ENCODE assay signal across 13 cellular contexts in the genomic region with DNA sequence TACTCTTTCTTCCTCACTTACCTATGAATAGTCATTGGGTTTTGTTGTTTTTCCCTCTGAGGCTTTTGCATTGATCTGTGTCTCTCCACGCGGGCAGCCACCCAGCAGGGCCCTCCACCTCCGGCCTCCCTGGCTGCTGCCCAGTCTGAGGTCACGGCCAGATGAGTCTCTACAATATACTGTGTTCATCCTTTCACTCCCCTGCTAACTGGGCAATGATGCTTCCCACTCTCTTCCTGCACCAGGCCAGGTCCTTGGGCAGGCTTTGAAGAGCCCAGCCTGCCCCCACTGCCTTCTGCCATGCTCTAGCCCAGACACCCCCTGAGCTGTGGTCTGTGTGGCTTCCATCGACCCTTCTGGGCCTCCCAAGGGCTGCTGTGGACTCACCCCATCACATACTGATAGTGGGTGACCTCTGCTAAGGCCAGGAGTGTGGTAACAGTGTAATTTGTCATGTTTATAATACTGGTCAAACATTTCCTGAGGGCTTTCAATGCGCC. TPM values are rescaled to one million over a fixed set of nuclear protein-coding genes. Genes with fewer than 3 reads are reported as not detected.
A peak's percentile ranks its signal among the peaks of the same experiment; 100 is the strongest.
DNase-seq lines count a peak whose midpoint lies in the region; ATAC-seq and TF ChIP-seq lines count a peak whose summit lies in the region.
"Had no signal": no experiment of that assay in that cellular context is flagged by ENCODE, and none has a peak within 500 bp of the region (broad histone marks: within the 10 kb centered on the region; RNA-seq: fewer than 3 reads in every experiment).

No MANE protein-coding gene starts in this region.

- H3K4me1 ChIP-seq in adrenal gland (replicated peaks in 1 of 2): peaks cover 70 to 99% of the 10 kb centered on the region in 2 donors
- H3K4me1 ChIP-seq in stomach: peaks cover 67 to 89% (median 76%) of the 10 kb centered on the region in 4 donors
- peaks cover 0 to 19% of the 10 kb centered on the region in 2 donors for H3K4me1 ChIP-seq in uterus

- WGBS in adrenal gland, 4 donors: 19 to 33% (median 27%) methylated on average over 5 to 6 of the region's 6 CpGs
- WGBS in stomach, 5 donors: 40 to 55% (median 41%) methylated on average over 6 of the region's 6 CpGs

- H3K27ac ChIP-seq in adrenal gland (peak overlapping the region; percentile 27 to 76 (median 54)), stomach (peak overlapping the region; percentile 2 to 42 (median 21)), uterus (no peak overlapping the region)
- H3K27ac ChIP-seq: brain microvascular endothelial cell, neutrophil had no signal

- no peaks in the 10 kb centered on the region for H3K27me3 ChIP-seq in adrenal gland
- no peaks in the 10 kb centered on the region for H3K27me3 ChIP-seq in stomach
- H3K27me3 ChIP-seq in uterus: no peaks in the 10 kb centered on the region
- H3K27me3 ChIP-seq: brain microvascular endothelial cell, neutrophil had no signal

- TF ChIP-seq POLR2A in adrenal gland (IDR thresholded peaks at IDR 0.05): no peak
- TF ChIP-seq POLR2A in stomach (IDR thresholded peaks at IDR 0.05): no peak
- no peak for TF ChIP-seq POLR2A in uterus (IDR thresholded peaks at IDR 0.05)

- peaks cover 2% of the 10 kb centered on the region for H3K36me3 Mint-ChIP-seq in activated CD8-positive, alpha-beta T cell treated with anti-CD3 and anti-CD28 coated beads, Interleukin-2, amount 10 ng/mL, durations not matched to agents 7 days and 5 days (ENCODE audit: low read depth)
- peaks cover 4% of the 10 kb centered on the region for H3K36me3 Mint-ChIP-seq in activated CD8-positive, alpha-beta T cell treated with anti-CD3 and anti-CD28 coated beads for 36 hours (ENCODE audit: low read depth)

- TF ChIP-seq EP300 in stomach (IDR thresholded peaks at IDR 0.05): no peak

- TF ChIP-seq CTCF in activated CD8-positive, alpha-beta T cell treated with anti-CD3 and anti-CD28 coated beads for 36 hours (IDR thresholded peaks at IDR 0.05): no peak
- TF ChIP-seq CTCF in adrenal gland (IDR thresholded peaks at IDR 0.05) (no peak), stomach (IDR thresholded peaks at IDR 0.05) (no peak), uterus (IDR thresholded peaks at IDR 0.05) (no peak)

- H3K4me1 Mint-ChIP-seq in activated CD8-positive, alpha-beta T cell treated with anti-CD3 and anti-CD28 coated beads, Interleukin-2, amount 10 ng/mL, durations not matched to agents 7 days and 5 days (ENCODE audit: low read depth): peaks cover 46% of the 10 kb centered on the region
- peaks cover 43% of the 10 kb centered on the region for H3K4me1 Mint-ChIP-seq in activated CD8-positive, alpha-beta T cell treated with anti-CD3 and anti-CD28 coated beads for 36 hours (ENCODE audit: low read depth)

- intact Hi-C loops in activated CD8-positive, alpha-beta T cell treated with anti-CD3 and anti-CD28 coated beads for 36 hours (cut with micrococcal nuclease): no loop called here
- intact Hi-C loops in adrenal gland (cut with DNase I) (no loop called here), stomach (cut with DNase I; ENCODE audit: low total_unique reads) (no loop called here), uterus (cut with DNase I; ENCODE audit: low total_unique reads) (no loop called here)

- no peaks in the 10 kb centered on the region for H3K9me3 ChIP-seq in adrenal gland (replicated peaks in 1 of 3)
- H3K9me3 ChIP-seq in stomach: no peaks in the 10 kb centered on the region
- H3K9me3 ChIP-seq in uterus: no peaks in the 10 kb centered on the region
- H3K9me3 ChIP-seq: neutrophil had no signal

- H3K4me3 Mint-ChIP-seq in activated CD8-positive, alpha-beta T cell treated with anti-CD3 and anti-CD28 coated beads, Interleukin-2, amount 10 ng/mL, durations not matched to agents 7 days and 5 days: no peak overlapping the region
- no peak overlapping the region for H3K4me3 Mint-ChIP-seq in activated CD8-positive, alpha-beta T cell treated with anti-CD3 and anti-CD28 coated beads for 36 hours

- no peaks in the 10 kb centered on the region for H3K36me3 ChIP-seq in adrenal gland (replicated peaks in 1 of 2)
- H3K36me3 ChIP-seq in stomach: peaks cover 0 to 2% (median 0%) of the 10 kb centered on the region in 4 donors
- H3K36me3 ChIP-seq in uterus: no peaks in the 10 kb centered on the region
- H3K36me3 ChIP-seq: brain microvascular endothelial cell, neutrophil had no signal

- POLR2A ChIA-PET in activated CD8-positive, alpha-beta T cell treated with anti-CD3 and anti-CD28 coated beads, Interleukin-2, amount 10 ng/mL, durations not matched to agents 7 days and 5 days (lab: Charles Lee): no interaction called here
- POLR2A ChIA-PET in activated CD8-positive, alpha-beta T cell treated with anti-CD3 and anti-CD28 coated beads for 36 hours (lab: Charles Lee): no interaction called here

- H3K4me3 ChIP-seq in adrenal gland (no peak overlapping the region), stomach (no peak overlapping the region), uterus (no peak overlapping the region)

- no peaks in the 10 kb centered on the region for H3K27me3 Mint-ChIP-seq in activated CD8-positive, alpha-beta T cell treated with anti-CD3 and anti-CD28 coated beads, Interleukin-2, amount 10 ng/mL, durations not matched to agents 7 days and 5 days (ENCODE audit: low read depth)
- no peaks in the 10 kb centered on the region for H3K27me3 Mint-ChIP-seq in activated CD8-positive, alpha-beta T cell treated with anti-CD3 and anti-CD28 coated beads for 36 hours

- peak; percentile 17 for ATAC-seq in activated CD8-positive, alpha-beta T cell treated with anti-CD3 and anti-CD28 coated beads, Interleukin-2, amount 10 ng/mL, durations not matched to agents 7 days and 5 days
- ATAC-seq in activated CD8-positive, alpha-beta T cell treated with anti-CD3 and anti-CD28 coated beads for 36 hours: no peak
- ATAC-seq in GM18873 (IDR thresholded peaks at IDR 0.05; ENCODE audit: low FRiP score, unreplicated experiment): no peak

- H3K27ac Mint-ChIP-seq in activated CD8-positive, alpha-beta T cell treated with anti-CD3 and anti-CD28 coated beads, Interleukin-2, amount 10 ng/mL, durations not matched to agents 7 days and 5 days: no peak overlapping the region
- no peak overlapping the region for H3K27ac Mint-ChIP-seq in activated CD8-positive, alpha-beta T cell treated with anti-CD3 and anti-CD28 coated beads for 36 hours

- no peaks in the 10 kb centered on the region for H3K9me3 Mint-ChIP-seq in activated CD8-positive, alpha-beta T cell treated with anti-CD3 and anti-CD28 coated beads, Interleukin-2, amount 10 ng/mL, durations not matched to agents 7 days and 5 days (ENCODE audit: insufficient read depth)
- no peaks in the 10 kb centered on the region for H3K9me3 Mint-ChIP-seq in activated CD8-positive, alpha-beta T cell treated with anti-CD3 and anti-CD28 coated beads for 36 hours

- CTCF ChIA-PET in activated CD8-positive, alpha-beta T cell treated with anti-CD3 and anti-CD28 coated beads, Interleukin-2, amount 10 ng/mL, durations not matched to agents 7 days and 5 days (lab: Charles Lee): interaction anchor here (1.6 to 1.7 kb wide), 2 partner anchors 10 to 57 kb away, joined by 4 to 5 read pairs; a partner anchor contains a TSS
- CTCF ChIA-PET in activated CD8-positive, alpha-beta T cell treated with anti-CD3 and anti-CD28 coated beads for 36 hours (lab: Charles Lee): interaction anchor here (0.9 kb wide), 1 partner anchor 557 kb away, joined by 3 read pairs; no protein-coding TSS in a partner anchor

- DNase-seq in activated CD8-positive, alpha-beta T cell treated with anti-CD3 and anti-CD28 coated beads, Interleukin-2, amount 10 ng/mL, durations not matched to agents 7 days and 5 days: no peak
- no peak for DNase-seq in activated CD8-positive, alpha-beta T cell treated with anti-CD3 and anti-CD28 coated beads for 36 hours
- DNase-seq in adrenal gland (peak in 6 of 7 donors; percentile 56 to 76 (median 66)), islet precursor cell (peak; percentile 35), stomach (no peak), uterus (no peak)
- no peak for DNase-seq in activated CD4-positive, alpha-beta T cell treated with anti-CD3 and anti-CD28 coated beads, Interleukin-2, amount 50 U/mL, for 1 hour
- DNase-seq: brain microvascular endothelial cell, NCI-H1930, T-helper 9 cell had no signal

RNA-seq across cellular contexts. Expression of a gene that starts 18.0 kb away (rescaled TPM):
- 10 to 100 TPM in 1 of 2 experiments, 1 to 10 TPM in 1; 8.8 to 11.4 TPM for total RNA-seq in activated CD8-positive, alpha-beta T cell treated with anti-CD3 and anti-CD28 coated beads, Interleukin-2, amount 10 ng/mL, durations not matched to agents 7 days and 5 days
- 10 to 100 TPM; 17.9 to 19.0 TPM for total RNA-seq in activated CD8-positive, alpha-beta T cell treated with anti-CD3 and anti-CD28 coated beads for 36 hours
- total RNA-seq in adrenal gland: 10 to 100 TPM; 39.0 to 88.9 (median 56.7) TPM
- polyA plus RNA-seq in adrenal gland: 10 to 100 TPM; 27.0 to 52.6 (median 29.3) TPM
- total RNA-seq in stomach: 10 to 100 TPM; 23.2 to 75.3 (median 65.2) TPM
- polyA plus RNA-seq in stomach: 10 to 100 TPM; 13.9 to 32.7 (median 18.2) TPM
- total RNA-seq in uterus: 10 to 100 TPM in 3 of 4 donors, 1 to 10 TPM in 1; 3.6 to 38.1 (median 25.1) TPM

RNA-seq across cellular contexts. Expression of a gene that starts 57.2 kb away (rescaled TPM):
- total RNA-seq in activated CD8-positive, alpha-beta T cell treated with anti-CD3 and anti-CD28 coated beads, Interleukin-2, amount 10 ng/mL, durations not matched to agents 7 days and 5 days: not detected
- not detected for total RNA-seq in activated CD8-positive, alpha-beta T cell treated with anti-CD3 and anti-CD28 coated beads for 36 hours
- 1 to 10 TPM in 6 of 8 donors, under 1 TPM in 2; 0.35 to 2.1 (median 1.6) TPM for total RNA-seq in adrenal gland
- polyA plus RNA-seq in adrenal gland: 1 to 10 TPM in 2 of 3 donors, under 1 TPM in 1; 0.99 to 4.3 (median 3.0) TPM
- 10 to 100 TPM in 1 of 5 donors, 1 to 10 TPM in 2, not detected in 2; 1.8 to 27.2 (median 1.9) TPM for total RNA-seq in stomach
- polyA plus RNA-seq in stomach: under 1 TPM; 0.15 to 0.25 (median 0.25) TPM
- 10 to 100 TPM in 1 of 4 donors, 1 to 10 TPM in 1, under 1 TPM in 1, not detected in 1; 0.29 to 25.4 (median 4.5) TPM for total RNA-seq in uterus
- total RNA-seq: A172 had no signal

Comparison
In these comparisons a context has a peak if more than half of its experiments do, and no peak if none do; other contexts are left out.
1. DNase-seq: peak in adrenal gland (6 of 7) and islet precursor cell (single experiment); none in activated CD8-positive, alpha-beta T cell treated with anti-CD3 and anti-CD28 coated beads, Interleukin-2, amount 10 ng/mL, durations not matched to agents 7 days and 5 days (single experiment), activated CD8-positive, alpha-beta T cell treated with anti-CD3 and anti-CD28 coated beads for 36 hours (single experiment), stomach (single experiment), uterus (0 of 2) and activated CD4-positive, alpha-beta T cell treated with anti-CD3 and anti-CD28 coated beads, Interleukin-2, amount 50 U/mL, for 1 hour (single experiment).
2. H3K27ac ChIP-seq: peak in adrenal gland (5 of 5) and stomach (5 of 5); none in uterus (0 of 2).